ENCODE assay signal across 1 cellular context in the genomic region with DNA sequence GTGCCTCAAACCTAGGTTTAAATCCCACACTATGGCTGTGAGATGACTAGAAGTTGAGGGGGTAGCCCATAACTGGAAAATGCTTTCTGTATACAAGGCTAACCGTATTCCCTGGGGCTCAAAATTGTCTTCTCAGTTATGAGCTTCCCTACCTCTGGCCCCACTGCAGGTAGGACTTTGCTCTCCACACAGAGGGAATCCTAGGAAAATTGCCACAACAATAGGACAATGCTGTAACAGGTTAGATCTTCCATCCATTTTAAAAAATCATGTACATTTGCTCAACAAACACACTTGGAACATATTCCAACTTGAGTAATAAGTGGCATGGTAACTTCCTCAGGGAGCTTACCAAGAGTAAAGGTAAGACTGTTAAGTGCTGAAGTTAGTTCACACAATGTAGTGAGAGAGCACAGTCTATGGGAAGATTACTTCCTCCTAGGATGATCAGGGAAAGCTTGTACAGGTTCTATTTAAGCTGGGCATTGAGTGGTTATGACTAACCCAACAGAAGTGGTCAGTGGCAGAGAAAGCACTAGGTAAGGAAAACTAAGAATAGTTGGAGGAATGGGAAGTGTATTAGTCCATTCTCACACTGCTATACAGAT.
TF ChIP-seq lines count a peak whose summit lies in the region.

No MANE protein-coding gene starts in this region.

TF ChIP-seq in HepG2, 621 proteins besides CTCF, POLR2A, EP300 and RAD21 (continued from another document):
- TF ChIP-seq, protein P1, sequence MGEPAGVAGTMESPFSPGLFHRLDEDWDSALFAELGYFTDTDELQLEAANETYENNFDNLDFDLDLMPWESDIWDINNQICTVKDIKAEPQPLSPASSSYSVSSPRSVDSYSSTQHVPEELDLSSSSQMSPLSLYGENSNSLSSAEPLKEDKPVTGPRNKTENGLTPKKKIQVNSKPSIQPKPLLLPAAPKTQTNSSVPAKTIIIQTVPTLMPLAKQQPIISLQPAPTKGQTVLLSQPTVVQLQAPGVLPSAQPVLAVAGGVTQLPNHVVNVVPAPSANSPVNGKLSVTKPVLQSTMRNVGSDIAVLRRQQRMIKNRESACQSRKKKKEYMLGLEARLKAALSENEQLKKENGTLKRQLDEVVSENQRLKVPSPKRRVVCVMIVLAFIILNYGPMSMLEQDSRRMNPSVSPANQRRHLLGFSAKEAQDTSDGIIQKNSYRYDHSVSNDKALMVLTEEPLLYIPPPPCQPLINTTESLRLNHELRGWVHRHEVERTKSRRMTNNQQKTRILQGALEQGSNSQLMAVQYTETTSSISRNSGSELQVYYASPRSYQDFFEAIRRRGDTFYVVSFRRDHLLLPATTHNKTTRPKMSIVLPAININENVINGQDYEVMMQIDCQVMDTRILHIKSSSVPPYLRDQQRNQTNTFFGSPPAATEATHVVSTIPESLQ (CRISPR knock-in tag; conservative IDR thresholded peaks at IDR 0.05): no peak
- TF ChIP-seq ARNT2 (CRISPR knock-in tag; IDR thresholded peaks at IDR 0.05; ENCODE audit: low read depth): no peak
- TF ChIP-seq, protein P2, sequence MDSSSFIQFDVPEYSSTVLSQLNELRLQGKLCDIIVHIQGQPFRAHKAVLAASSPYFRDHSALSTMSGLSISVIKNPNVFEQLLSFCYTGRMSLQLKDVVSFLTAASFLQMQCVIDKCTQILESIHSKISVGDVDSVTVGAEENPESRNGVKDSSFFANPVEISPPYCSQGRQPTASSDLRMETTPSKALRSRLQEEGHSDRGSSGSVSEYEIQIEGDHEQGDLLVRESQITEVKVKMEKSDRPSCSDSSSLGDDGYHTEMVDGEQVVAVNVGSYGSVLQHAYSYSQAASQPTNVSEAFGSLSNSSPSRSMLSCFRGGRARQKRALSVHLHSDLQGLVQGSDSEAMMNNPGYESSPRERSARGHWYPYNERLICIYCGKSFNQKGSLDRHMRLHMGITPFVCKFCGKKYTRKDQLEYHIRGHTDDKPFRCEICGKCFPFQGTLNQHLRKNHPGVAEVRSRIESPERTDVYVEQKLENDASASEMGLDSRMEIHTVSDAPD (CRISPR knock-in tag; IDR thresholded peaks at IDR 0.05): no peak
